In genomic region chr6:99606670-99607415, GRCh38 we compare ENCODE assay signal across 16 cellular contexts. TPM values are rescaled to one million over a fixed set of nuclear protein-coding genes. Genes with fewer than 3 reads are reported as not detected.
DNase-seq lines count a peak whose midpoint lies in the region; FAIRE-seq and TF ChIP-seq lines count a peak whose summit lies in the region.
"Had no signal": no experiment of that assay in that cellular context is flagged by ENCODE, and none has a peak within 500 bp of the region (broad histone marks: within the 10 kb centered on the region; RNA-seq: fewer than 3 reads in every experiment).

TSS of gene PRDM13 (plus strand) at chr6:99606833. CDS start at chr6:99607035, 202 bp downstream.

- no peaks in the 10 kb centered on the region for H3K36me3 Mint-ChIP-seq in activated naive CD4-positive, alpha-beta T cell treated with anti-CD3 and anti-CD28 coated beads, Interleukin-2, amount 50 U/mL, for 24 hours

- intact Hi-C loops in breast epithelium (cut with DNase I; ENCODE audit: low total_unique reads): no loop called here

- TF ChIP-seq CTCF in breast epithelium (IDR thresholded peaks at IDR 0.05) (no peak), D721Med (IDR thresholded peaks at IDR 0.05; ENCODE audit: insufficient read depth, missing control alignments) (no peak)

- no peaks in the 10 kb centered on the region for H3K9me3 ChIP-seq in breast epithelium
- H3K9me3 ChIP-seq: neutrophil, upper lobe of left lung had no signal

- DNase-seq in activated naive CD4-positive, alpha-beta T cell (lab: John Stamatoyannopoulos, UW): no peak
- DNase-seq in NCI-H69 (lab: John Stamatoyannopoulos, UW): peak; percentile 19
- peak; percentile 24 to 32 for DNase-seq in erythroblast (lab: John Stamatoyannopoulos, UW)
- DNase-seq in stimulated activated CD8-positive, alpha-beta memory T cell treated with anti-CD3 and anti-CD28 coated beads, Interleukin-4, amount 100 ng/mL, for 48 hours: peak; percentile 25
- DNase-seq in breast epithelium (ENCODE audit: low spot score in 2 of 2): no peak
- no peak for DNase-seq in D721Med (ENCODE audit: insufficient read length, low spot score)
- DNase-seq: activated CD4-positive, CD25-positive, alpha-beta regulatory T cell; GF-D8; stimulated activated CD4-positive, alpha-beta T cell treated with anti-CD3 and anti-CD28 coated beads, Interleukin-4, amount 100 ng/mL, for 1 hour had no signal

- H3K4me1 Mint-ChIP-seq in activated naive CD4-positive, alpha-beta T cell treated with anti-CD3 and anti-CD28 coated beads, Interleukin-2, amount 50 U/mL, for 24 hours: peaks cover 36% of the 10 kb centered on the region

- no peak for FAIRE-seq in D721Med (lab: Jason Lieb, UNC)
- FAIRE-seq: astrocyte had no signal

- no peak within 1 kb of the TSS for H3K4me3 Mint-ChIP-seq in activated naive CD4-positive, alpha-beta T cell treated with anti-CD3 and anti-CD28 coated beads, Interleukin-2, amount 50 U/mL, for 24 hours
- H3K4me3 Mint-ChIP-seq: dendritic cell treated with granulocyte-macrophage colony-stimulating factor and Interleukin-4, amounts not matched to agents 40 ng/mL and 50 ng/mL, for 4 days had no signal

- peaks cover 0 to 16% of the 10 kb centered on the region in 2 donors for H3K4me1 ChIP-seq in breast epithelium

- H3K9me3 Mint-ChIP-seq in activated naive CD4-positive, alpha-beta T cell treated with anti-CD3 and anti-CD28 coated beads, Interleukin-2, amount 50 U/mL, for 24 hours: no peaks in the 10 kb centered on the region
- H3K9me3 Mint-ChIP-seq: dendritic cell treated with granulocyte-macrophage colony-stimulating factor and Interleukin-4, amounts not matched to agents 40 ng/mL and 50 ng/mL, for 4 days had no signal

- H3K36me3 ChIP-seq in breast epithelium: no peaks in the 10 kb centered on the region
- H3K36me3 ChIP-seq: neutrophil, upper lobe of left lung had no signal

- H3K27ac ChIP-seq in breast epithelium: no peak within 1 kb of the TSS
- H3K27ac ChIP-seq: neutrophil, upper lobe of left lung had no signal

- peaks cover 78% of the 10 kb centered on the region for H3K27me3 Mint-ChIP-seq in activated naive CD4-positive, alpha-beta T cell treated with anti-CD3 and anti-CD28 coated beads, Interleukin-2, amount 50 U/mL, for 24 hours

- TF ChIP-seq POLR2A in erythroblast (IDR thresholded peaks at IDR 0.05; ENCODE audit: low read length): no peak
- no peak for TF ChIP-seq POLR2A in breast epithelium (IDR thresholded peaks at IDR 0.05)

- H3K27me3 ChIP-seq in breast epithelium: peaks cover 14 to 98% of the 10 kb centered on the region in 2 donors

- H3K27ac Mint-ChIP-seq in activated naive CD4-positive, alpha-beta T cell treated with anti-CD3 and anti-CD28 coated beads, Interleukin-2, amount 50 U/mL, for 24 hours: peak within 1 kb of the TSS; percentile 8
- H3K27ac Mint-ChIP-seq: dendritic cell treated with granulocyte-macrophage colony-stimulating factor and Interleukin-4, amounts not matched to agents 40 ng/mL and 50 ng/mL, for 4 days had no signal

- H3K4me3 ChIP-seq in breast epithelium: no peak within 1 kb of the TSS
- H3K4me3 ChIP-seq: upper lobe of left lung had no signal

RNA-seq across cellular contexts. Expression of gene PRDM13, which starts in this region (rescaled TPM):
- not detected for total RNA-seq in breast epithelium
- total RNA-seq: astrocyte, liver, sciatic nerve, upper lobe of left lung had no signal

Comparison
In these comparisons a context has a peak if more than half of its experiments do, and no peak if none do; other contexts are left out.
1. DNase-seq: peak in NCI-H69 (single experiment), erythroblast (2 of 2) and stimulated activated CD8-positive, alpha-beta memory T cell treated with anti-CD3 and anti-CD28 coated beads, Interleukin-4, amount 100 ng/mL, for 48 hours (single experiment); none in activated naive CD4-positive, alpha-beta T cell (0 of 4), breast epithelium (0 of 2) and D721Med (single experiment).